ENCODE assay signal across 8 cellular contexts in the genomic region with DNA sequence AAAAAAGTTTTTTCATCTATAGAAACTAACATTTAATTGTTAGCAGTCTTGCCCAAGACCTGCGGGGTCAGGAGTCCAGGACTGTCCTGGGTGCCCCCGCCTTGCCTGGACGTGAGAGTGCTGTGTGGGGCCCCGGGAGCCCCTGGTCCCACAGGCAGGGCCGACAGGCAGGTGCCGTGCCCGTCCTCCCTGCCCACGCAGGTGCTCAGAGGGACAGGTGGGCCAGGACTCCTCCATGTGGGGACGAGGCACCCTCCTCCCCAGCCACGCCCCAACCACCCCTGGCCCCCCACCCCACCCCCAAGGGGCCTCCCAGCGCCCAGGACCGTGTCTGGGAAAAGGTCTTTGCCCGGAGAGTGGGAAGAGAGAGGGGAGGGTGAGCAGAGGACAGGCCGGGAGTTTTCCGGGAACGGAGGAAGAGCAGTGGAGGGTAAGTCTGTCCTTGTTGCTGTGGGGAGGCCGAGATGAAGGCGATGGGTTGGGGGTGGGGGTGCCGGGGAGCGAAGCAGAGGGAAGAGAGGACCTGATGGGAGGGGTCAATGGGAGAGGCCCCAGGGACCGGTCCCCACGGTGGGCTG. TPM values are rescaled to one million over a fixed set of nuclear protein-coding genes. Genes with fewer than 3 reads are reported as not detected.
A peak's percentile ranks its signal among the peaks of the same experiment; 100 is the strongest.
DNase-seq lines count a peak whose midpoint lies in the region; ATAC-seq and TF ChIP-seq lines count a peak whose summit lies in the region.

No MANE protein-coding gene starts in this region.

- H2AFZ ChIP-seq in mammary epithelial cell (ENCODE audit: low read depth, low read length) = peak overlapping the region; percentile 98

- H2BK15ac ChIP-seq in mesendoderm (replicated peaks; ENCODE audit: low read depth) = no peak overlapping the region

- no peaks in the 10 kb centered on the region for H3K9me3 Mint-ChIP-seq in IgD-negative memory B cell

- DNase-seq in mammary epithelial cell (no peak), mesendoderm (no peak), NCI-H1694 (lab: John Stamatoyannopoulos, UW) (no peak)
- DNase-seq in activated CD4-positive, alpha-beta T cell treated with anti-CD3 and anti-CD28 coated beads, Interleukin-2, amount 50 U/mL, for 4 hours = no peak

- peak overlapping the region; percentile 85 for H3K56ac ChIP-seq in mesendoderm (ENCODE audit: low read length)

- H3K4me3 ChIP-seq in mammary epithelial cell (replicated peaks in 1 of 3; ENCODE audit: insufficient read depth in 1 of 3, low read depth in 2 of 3, low read length in 3 of 3) (peak overlapping the region; percentile 50 to 59 (median 51)), mesendoderm (ENCODE audit: low read length) (no peak overlapping the region)

- H2BK5ac ChIP-seq in mesendoderm (ENCODE audit: low read length) = no peak overlapping the region

- CTCF ChIA-PET in mammary epithelial cell (lab: Charles Lee; ENCODE audit: low non-redundant PET) = no interaction called here

- 27% methylated on average over 10 of the region's 22 CpGs for WGBS in mammary epithelial cell (ENCODE audit: low coverage, missing lambda C conversion rate)
- no CpG with 5 or more reads among the region's 22 CpGs for WGBS in mesendoderm (ENCODE audit: extremely low coverage, insufficient coverage, low lambda C conversion rate)

- peak overlapping the region; percentile 19 for H3K18ac ChIP-seq in mesendoderm (ENCODE audit: low read length)

- H3K4ac ChIP-seq in mesendoderm (ENCODE audit: low read depth, low read length) = peak overlapping the region; percentile 5

- in situ Hi-C loops in mammary epithelial cell (cut with MboI; ENCODE audit: low sequenced_read_pairs in 2 of 2) = no loop called here

- H3K4me3 Mint-ChIP-seq in IgD-negative memory B cell = peak overlapping the region; percentile 75 to 92 (median 85)

- H3K9ac ChIP-seq in mammary epithelial cell (ENCODE audit: insufficient read depth, low read length) (no peak overlapping the region), mesendoderm (ENCODE audit: low read length) (peak overlapping the region; percentile 46)

- peak overlapping the region; percentile 97 for H3K27ac ChIP-seq in 22Rv1
- H3K27ac ChIP-seq in mammary epithelial cell (ENCODE audit: insufficient read depth, low read depth, low read length) = no peak overlapping the region
- no peak overlapping the region for H3K27ac ChIP-seq in mesendoderm (ENCODE audit: low read depth, low read length)

- intact Hi-C loops in mammary epithelial cell (cut with micrococcal nuclease) = loop anchor here (5.0 kb wide), 2 partner anchors 48 to 157 kb away; a partner anchor contains a TSS

- peaks cover under 1% of the 10 kb centered on the region for H3K79me2 ChIP-seq in mammary epithelial cell (ENCODE audit: insufficient read depth, low read length)
- H3K79me2 ChIP-seq in mesendoderm (ENCODE audit: control insufficient read depth, insufficient read depth, low read length) = no peaks in the 10 kb centered on the region

- H3K27ac Mint-ChIP-seq in IgD-negative memory B cell = peak overlapping the region; percentile 39 to 82 (median 77)

- H3K4me2 ChIP-seq in mammary epithelial cell (ENCODE audit: insufficient read depth, low read depth, low read length) (peak overlapping the region; percentile 99), mesendoderm (ENCODE audit: low read length) (peak overlapping the region; percentile 25)

- peaks cover 0 to 8% (median 4%) of the 10 kb centered on the region in 3 donors for H3K4me1 Mint-ChIP-seq in IgD-negative memory B cell

- no TSS peak for BruUV-seq in mammary epithelial cell (replicated peaks; lab: Mats Ljungman, UMichigan)

- no peak overlapping the region for H4K5ac ChIP-seq in mesendoderm (ENCODE audit: low read length)

- H4K8ac ChIP-seq in mesendoderm (ENCODE audit: low read depth, low read length) = no peak overlapping the region

- H3K27me3 Mint-ChIP-seq in IgD-negative memory B cell = no peaks in the 10 kb centered on the region

- H2BK120ac ChIP-seq in mesendoderm (ENCODE audit: low read depth, low read length) = no peak overlapping the region

- H4K20me1 ChIP-seq in mammary epithelial cell (ENCODE audit: insufficient read depth, low read length) = no peaks in the 10 kb centered on the region

- H3K36me3 ChIP-seq in mammary epithelial cell (ENCODE audit: insufficient read depth, low read length) (no peaks in the 10 kb centered on the region), mesendoderm (ENCODE audit: control insufficient read depth, insufficient read depth, low read length) (no peaks in the 10 kb centered on the region)

- H3K9me3 ChIP-seq in mammary epithelial cell (replicated peaks; ENCODE audit: insufficient read depth, low read length) = no peaks in the 10 kb centered on the region

- ATAC-seq in GM18502 (IDR thresholded peaks at IDR 0.05; ENCODE audit: poor library complexity, unreplicated experiment) (no peak), HG03039 (IDR thresholded peaks at IDR 0.05; ENCODE audit: unreplicated experiment) (no peak)

- H3K27me3 ChIP-seq in mammary epithelial cell (ENCODE audit: insufficient read depth, low read length) (no peaks in the 10 kb centered on the region), mesendoderm (ENCODE audit: insufficient read depth, low read length, poor library complexity) (no peaks in the 10 kb centered on the region)

- no peaks in the 10 kb centered on the region for H3K79me1 ChIP-seq in mesendoderm (ENCODE audit: low read length)

- H3K36me3 Mint-ChIP-seq in IgD-negative memory B cell = no peaks in the 10 kb centered on the region

- peaks cover 14% of the 10 kb centered on the region for H3K4me1 ChIP-seq in mammary epithelial cell (ENCODE audit: insufficient read depth, low read length)
- no peaks in the 10 kb centered on the region for H3K4me1 ChIP-seq in mesendoderm (ENCODE audit: control insufficient read depth, low read depth, low read length)

- no peak overlapping the region for H2AK5ac ChIP-seq in mesendoderm (ENCODE audit: low read length)

- dilution Hi-C loops in mammary epithelial cell (cut with HindIII; ENCODE audit: low sequenced_read_pairs) = loop anchor here (5.0 to 10.0 kb wide), 2 partner anchors 55 to 92 kb away; no protein-coding TSS in a partner anchor

- TF ChIP-seq CTCF in 22Rv1 (IDR thresholded peaks at IDR 0.05) (no peak), mammary epithelial cell (conservative IDR thresholded peaks at IDR 0.05 in 1 of 2, IDR thresholded peaks at IDR 0.05 in 1 of 2; ENCODE audit: extremely low read depth in 1 of 2, insufficient read depth in 1 of 2, low read depth in 1 of 2, low read length in 2 of 2) (no peak)

- H3K23ac ChIP-seq in mesendoderm (ENCODE audit: low read length) = no peak overlapping the region

RNA-seq across cellular contexts. Expression of a gene that starts 2.7 kb away (rescaled TPM):
- polyA plus RNA-seq in IgD-negative memory B cell (not detected), mammary epithelial cell (0.09 TPM)
- total RNA-seq in mammary epithelial cell = under 1 TPM in 1 of 2 donors, not detected in 1; 0.68 TPM
- polyA minus RNA-seq in mammary epithelial cell = not detected
- polyA plus RNA-seq in mesendoderm (2013, experiment 1 of 2) = 0.13 TPM
- polyA plus RNA-seq in mesendoderm (2013, experiment 2 of 2) = 0.10 TPM

RNA-seq across cellular contexts. Expression of a gene that starts 4.3 kb away (rescaled TPM):
- not detected for polyA plus RNA-seq in IgD-negative memory B cell
- 1 to 10 TPM in 1 of 2 donors, under 1 TPM in 1; 0.50 to 2.8 TPM for total RNA-seq in mammary epithelial cell
- polyA plus RNA-seq in mammary epithelial cell = 0.39 TPM
- polyA minus RNA-seq in mammary epithelial cell = not detected
- 0.51 TPM for polyA plus RNA-seq in mesendoderm (2013, experiment 1 of 2)
- polyA plus RNA-seq in mesendoderm (2013, experiment 2 of 2) = 0.31 TPM

RNA-seq across cellular contexts. Expression of a gene that starts 4.8 kb away (rescaled TPM):
- polyA plus RNA-seq in IgD-negative memory B cell (108 TPM), mammary epithelial cell (72.2 TPM)
- 100 to 1,000 TPM in 1 of 2 donors, 10 to 100 TPM in 1; 79.7 to 107 TPM for total RNA-seq in mammary epithelial cell
- 54.9 TPM for polyA minus RNA-seq in mammary epithelial cell
- 25.8 TPM for polyA plus RNA-seq in mesendoderm (2013, experiment 1 of 2)
- polyA plus RNA-seq in mesendoderm (2013, experiment 2 of 2) = 26.2 TPM

RNA-seq across cellular contexts. Expression of a gene that starts 28.0 kb away (rescaled TPM):
- polyA plus RNA-seq in IgD-negative memory B cell = not detected
- total RNA-seq in mammary epithelial cell = 1 to 10 TPM in 1 of 2 donors, under 1 TPM in 1; 0.54 to 2.2 TPM
- not detected for polyA plus RNA-seq in mammary epithelial cell
- polyA minus RNA-seq in mammary epithelial cell = not detected
- 0.15 TPM for polyA plus RNA-seq in mesendoderm (2013, experiment 1 of 2)
- polyA plus RNA-seq in mesendoderm (2013, experiment 2 of 2) = 0.07 TPM

RNA-seq across cellular contexts. Expression of a gene that starts 33.5 kb away (rescaled TPM):
- polyA plus RNA-seq in IgD-negative memory B cell (not detected), mammary epithelial cell (not detected)
- total RNA-seq in mammary epithelial cell = under 1 TPM; 0.07 to 0.33 TPM
- not detected for polyA minus RNA-seq in mammary epithelial cell
- polyA plus RNA-seq in mesendoderm (2013, experiment 1 of 2) = not detected
- not detected for polyA plus RNA-seq in mesendoderm (2013, experiment 2 of 2)
